Comparison of ENCODE assay signal across 1 cellular context in the genomic region with DNA sequence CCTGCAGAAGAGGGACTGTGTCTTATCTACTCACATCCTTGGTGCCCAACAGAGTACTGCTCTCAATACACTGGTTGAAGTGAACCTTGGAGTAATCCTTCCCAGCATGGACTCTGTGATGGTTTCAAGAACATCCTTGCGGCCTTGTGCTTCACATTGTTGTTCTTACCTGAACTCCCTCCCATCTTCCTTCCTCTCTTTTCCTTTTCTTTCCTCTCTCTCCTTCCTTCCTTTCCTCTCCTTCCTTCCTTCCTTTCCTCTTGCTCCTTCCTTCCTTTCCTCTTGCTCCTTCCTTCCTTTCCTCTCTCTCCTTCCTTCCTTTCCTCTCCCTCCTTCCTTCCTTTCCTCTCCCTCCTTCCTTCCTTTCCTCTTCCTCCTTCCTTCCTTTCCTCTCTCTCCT.
A peak's percentile ranks its signal among the peaks of the same experiment; 100 is the strongest.
TF ChIP-seq lines count a peak whose summit lies in the region.

No MANE protein-coding gene starts in this region.

TF ChIP-seq in K562, 482 proteins besides CTCF, POLR2A, EP300 and RAD21:
- TF ChIP-seq ZNF512 (tag; IDR thresholded peaks at IDR 0.05) (peak; percentile 71), LCOR (CRISPR knock-in tag; IDR thresholded peaks at IDR 0.05) (no peak)
TF ChIP-seq in K562: peak in this region for 1.
